Comparison of ENCODE assay signal across 23 cellular contexts in the genomic region with DNA sequence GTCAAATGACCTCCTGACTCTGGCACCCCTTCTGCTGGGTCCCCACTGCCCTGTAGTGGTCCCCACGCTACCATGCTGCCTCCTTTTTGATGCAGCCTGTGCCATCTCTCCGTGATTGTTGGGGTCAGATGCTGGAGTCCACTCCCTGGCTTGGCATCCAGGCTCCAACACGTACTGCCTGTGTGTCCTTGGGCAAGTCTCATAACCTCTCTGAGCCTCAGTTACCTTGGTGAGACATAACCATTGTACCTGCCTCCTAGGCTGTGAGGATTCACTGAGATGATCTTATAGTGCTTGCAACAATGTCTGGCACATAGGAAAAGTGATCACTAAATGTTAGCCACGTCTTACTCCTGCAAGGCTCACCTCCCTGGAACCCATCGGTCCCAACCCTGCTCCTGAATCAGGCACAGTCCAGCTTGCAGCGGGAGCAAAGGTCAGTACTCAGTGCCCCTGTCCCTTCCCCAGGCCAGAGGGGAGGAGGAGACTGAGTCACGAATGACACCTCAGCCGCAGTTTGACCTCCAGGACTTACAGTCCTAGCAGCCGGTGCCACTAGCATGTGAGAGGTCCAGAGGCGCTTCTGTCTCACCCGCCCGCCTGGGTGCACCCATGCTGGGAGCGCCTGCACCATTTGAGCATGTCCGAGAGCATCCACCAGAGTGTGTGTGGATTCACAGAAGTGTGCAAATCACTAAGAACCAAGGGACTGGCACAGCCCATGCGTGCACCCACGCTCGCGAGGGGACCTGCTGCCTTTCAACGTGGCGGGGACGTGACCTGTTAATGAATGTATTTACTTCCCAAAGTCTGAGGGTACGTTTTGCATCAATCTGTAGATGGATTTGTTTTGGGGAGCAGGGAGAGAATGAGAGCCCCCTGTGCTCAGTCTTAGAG. TPM values are rescaled to one million over a fixed set of nuclear protein-coding genes. Genes with fewer than 3 reads are reported as not detected.
"Had no signal": no experiment of that assay in that cellular context is flagged by ENCODE, and none has a peak within 500 bp of the region (broad histone marks: within the 10 kb centered on the region; RNA-seq: fewer than 3 reads in every experiment).

No MANE protein-coding gene starts in this region.

- H3K27ac Mint-ChIP-seq: activated B cell treated with CpG ODN at 0.5 μM for 24 hours; activated CD4-positive, alpha-beta memory T cell treated with anti-CD3 and anti-CD28 coated beads, Interleukin-2, amount 10 ng/mL, durations not matched to agents 7 days and 5 days; stimulated activated naive B cell treated with anti-CD40 and anti-IgM and Interleukin-4, amounts not matched to agents 10 μg/mL and 1 μg/mL and 100 μg/mL, for 72 hours had no signal

- H3K36me3 Mint-ChIP-seq: stimulated activated naive B cell treated with anti-CD40 and anti-IgM and Interleukin-4, amounts not matched to agents 10 μg/mL and 1 μg/mL and 100 μg/mL, for 72 hours had no signal

- H3K4me3 ChIP-seq: coronary artery, left lung, psoas muscle, thoracic aorta, upper lobe of right lung had no signal

- H3K4me1 ChIP-seq: psoas muscle, upper lobe of right lung had no signal

- H3K27ac ChIP-seq: coronary artery, left lung, psoas muscle, thoracic aorta, upper lobe of right lung had no signal

- DNase-seq: activated B cell treated with CpG ODN at 0.5 μM for 24 hours; activated CD4-positive, alpha-beta memory T cell treated with anti-CD3 and anti-CD28 coated beads, Interleukin-2, amount 10 ng/mL, durations not matched to agents 7 days and 5 days; activated CD4-positive, alpha-beta T cell treated with anti-CD3 and anti-CD28 coated beads for 48 hours; activated naive CD4-positive, alpha-beta T cell treated with anti-CD3 and anti-CD28 coated beads, Interleukin-2, amount 50 U/mL, for 16 hours; activated T-cell treated with anti-CD3 and anti-CD28 coated beads, Interleukin-2, amount 50 U/mL, for 4 hours; aorta; foreskin melanocyte; glutamatergic neuron; kidney; left lung; psoas muscle; right cardiac atrium; stimulated activated naive B cell treated with anti-CD40 and anti-IgM and Interleukin-4, amounts not matched to agents 10 μg/mL and 1 μg/mL and 100 μg/mL, for 72 hours; T-helper 1 cell; T-helper 9 cell; upper lobe of right lung had no signal

- H3K27me3 ChIP-seq: left lung, upper lobe of right lung had no signal

- H3K9me3 ChIP-seq: left lung, psoas muscle, thoracic aorta, upper lobe of right lung had no signal

- H3K9me3 Mint-ChIP-seq: activated B cell treated with CpG ODN at 0.5 μM for 24 hours; activated CD4-positive, alpha-beta memory T cell treated with anti-CD3 and anti-CD28 coated beads, Interleukin-2, amount 10 ng/mL, durations not matched to agents 7 days and 5 days; activated T-cell treated with anti-CD3 and anti-CD28 coated beads, Interleukin-2, amount 50 U/mL, for 4 hours; stimulated activated naive B cell treated with anti-CD40 and anti-IgM and Interleukin-4, amounts not matched to agents 10 μg/mL and 1 μg/mL and 100 μg/mL, for 72 hours had no signal

- H3K36me3 ChIP-seq: left lung, thoracic aorta, upper lobe of right lung had no signal

- ATAC-seq: activated T-cell treated with anti-CD3 and anti-CD28 coated beads, Interleukin-2, amount 50 U/mL, for 4 hours; left lung; psoas muscle; right cardiac atrium; stimulated activated naive B cell treated with anti-CD40 and anti-IgM and Interleukin-4, amounts not matched to agents 10 μg/mL and 1 μg/mL and 100 μg/mL, for 72 hours; upper lobe of right lung had no signal

- H3K4me1 Mint-ChIP-seq: activated B cell treated with CpG ODN at 0.5 μM for 24 hours; activated CD4-positive, alpha-beta memory T cell treated with anti-CD3 and anti-CD28 coated beads, Interleukin-2, amount 10 ng/mL, durations not matched to agents 7 days and 5 days; stimulated activated naive B cell treated with anti-CD40 and anti-IgM and Interleukin-4, amounts not matched to agents 10 μg/mL and 1 μg/mL and 100 μg/mL, for 72 hours had no signal

- H3K27me3 Mint-ChIP-seq: activated CD4-positive, alpha-beta memory T cell treated with anti-CD3 and anti-CD28 coated beads, Interleukin-2, amount 10 ng/mL, durations not matched to agents 7 days and 5 days; stimulated activated naive B cell treated with anti-CD40 and anti-IgM and Interleukin-4, amounts not matched to agents 10 μg/mL and 1 μg/mL and 100 μg/mL, for 72 hours had no signal

- H3K4me3 Mint-ChIP-seq: activated B cell treated with CpG ODN at 0.5 μM for 24 hours; activated CD4-positive, alpha-beta memory T cell treated with anti-CD3 and anti-CD28 coated beads, Interleukin-2, amount 10 ng/mL, durations not matched to agents 7 days and 5 days; activated T-cell treated with anti-CD3 and anti-CD28 coated beads, Interleukin-2, amount 50 U/mL, for 4 hours; stimulated activated naive B cell treated with anti-CD40 and anti-IgM and Interleukin-4, amounts not matched to agents 10 μg/mL and 1 μg/mL and 100 μg/mL, for 72 hours had no signal

RNA-seq across cellular contexts. Expression of a gene that starts 3.0 kb away (rescaled TPM):
- total RNA-seq: activated B cell treated with CpG ODN at 0.5 μM for 24 hours; activated CD4-positive, alpha-beta memory T cell treated with anti-CD3 and anti-CD28 coated beads, Interleukin-2, amount 10 ng/mL, durations not matched to agents 7 days and 5 days; activated T-cell treated with anti-CD3 and anti-CD28 coated beads, Interleukin-2, amount 50 U/mL, for 4 hours; aorta; epithelial cell of proximal tubule; fibroblast of lung; kidney; left lung; mononuclear cell; osteoblast; right cardiac atrium; upper lobe of right lung had no signal
- polyA plus RNA-seq: fibroblast of lung, neural cell had no signal

RNA-seq across cellular contexts. Expression of a gene that starts 3.6 kb away (rescaled TPM):
- total RNA-seq: activated B cell treated with CpG ODN at 0.5 μM for 24 hours; activated CD4-positive, alpha-beta memory T cell treated with anti-CD3 and anti-CD28 coated beads, Interleukin-2, amount 10 ng/mL, durations not matched to agents 7 days and 5 days; aorta; epithelial cell of proximal tubule; fibroblast of lung; kidney; left lung; mononuclear cell; osteoblast; thoracic aorta; upper lobe of right lung had no signal
- polyA plus RNA-seq: fibroblast of lung, neural cell, right cardiac atrium had no signal

RNA-seq across cellular contexts. Expression of a gene that starts 11.3 kb away (rescaled TPM):
- total RNA-seq: activated CD4-positive, alpha-beta memory T cell treated with anti-CD3 and anti-CD28 coated beads, Interleukin-2, amount 10 ng/mL, durations not matched to agents 7 days and 5 days; aorta; epithelial cell of proximal tubule; fibroblast of lung; kidney; thoracic aorta had no signal
- polyA plus RNA-seq: neural cell had no signal

RNA-seq across cellular contexts. Expression of a gene that starts 34.4 kb away (rescaled TPM):
- total RNA-seq: activated B cell treated with CpG ODN at 0.5 μM for 24 hours; activated CD4-positive, alpha-beta memory T cell treated with anti-CD3 and anti-CD28 coated beads, Interleukin-2, amount 10 ng/mL, durations not matched to agents 7 days and 5 days; activated T-cell treated with anti-CD3 and anti-CD28 coated beads, Interleukin-2, amount 50 U/mL, for 4 hours; aorta; epithelial cell of proximal tubule; fibroblast of lung; kidney; left lung; mononuclear cell; osteoblast; psoas muscle; right cardiac atrium; thoracic aorta; upper lobe of right lung had no signal
- polyA plus RNA-seq: aorta, fibroblast of lung, neural cell, right cardiac atrium had no signal
